In genomic region chr1:227587968-227588367, GRCh38 we compare ENCODE assay signal across 2 cellular contexts.
TF ChIP-seq lines count a peak whose summit lies in the region.

No MANE protein-coding gene starts in this region.

TF ChIP-seq in HEK293, 187 proteins besides CTCF, POLR2A, EP300 and RAD21 (continued from another document):
- peak; percentile 72 for TF ChIP-seq ZNF580 (tag by site-specific recombination; IDR thresholded peaks at IDR 0.05)
- no peak for TF ChIP-seq ZNF513 (tag by site-specific recombination; IDR thresholded peaks at IDR 0.05)
- no peak for TF ChIP-seq ZNF19 (tag by site-specific recombination; IDR thresholded peaks at IDR 0.05; ENCODE audit: low read depth)
- peak; percentile 60; the same call in 1 of the 2 replicates for TF ChIP-seq ZNF280D (tag by site-specific recombination; IDR thresholded peaks at IDR 0.05)
- TF ChIP-seq ZNF626 (tag by site-specific recombination; IDR thresholded peaks at IDR 0.05) = 0 out of 2 replicates have a peak, but pooled peaks have one; percentile 27
- no peak for TF ChIP-seq ZNF433 (tag by site-specific recombination; IDR thresholded peaks at IDR 0.05; ENCODE audit: low read depth)
- TF ChIP-seq ZIC2 (tag by site-specific recombination; IDR thresholded peaks at IDR 0.05) = no peak
- no peak for TF ChIP-seq ZNF362 (tag by site-specific recombination; IDR thresholded peaks at IDR 0.05)
- no peak for TF ChIP-seq ZNF621 (tag by site-specific recombination; IDR thresholded peaks at IDR 0.05)

TF ChIP-seq in K562, 482 proteins besides CTCF, POLR2A, EP300 and RAD21 (continued from another document):
- TF ChIP-seq USF1 (CRISPR knock-in tag; IDR thresholded peaks at IDR 0.05) (no peak), ZEB2 (IDR thresholded peaks at IDR 0.05) (no peak), BCOR (IDR thresholded peaks at IDR 0.05) (0 out of 2 replicates have a peak, but pooled peaks have one; percentile 20), RBM22 (IDR thresholded peaks at IDR 0.05; ENCODE audit: low read depth, low read length, poor library complexity, severe bottlenecking) (no peak), ZNF224 (CRISPR knock-in tag; IDR thresholded peaks at IDR 0.05) (no peak), THAP12 (CRISPR knock-in tag; IDR thresholded peaks at IDR 0.05) (no peak), MTA3 (IDR thresholded peaks at IDR 0.05; ENCODE audit: borderline replicate concordance) (no peak), SRSF9 (IDR thresholded peaks at IDR 0.05; ENCODE audit: borderline replicate concordance, low read depth, low read length) (no peak)
